29 cellular contexts compared by ENCODE assay signal in genomic region chr18:35074581-35074980, GRCh38. TPM values are rescaled to one million over a fixed set of nuclear protein-coding genes. Genes with fewer than 3 reads are reported as not detected.
DNase-seq lines count a peak whose midpoint lies in the region; ATAC-seq and TF ChIP-seq lines count a peak whose summit lies in the region.
"Had no signal": no experiment of that assay in that cellular context is flagged by ENCODE, and none has a peak within 500 bp of the region (broad histone marks: within the 10 kb centered on the region; RNA-seq: fewer than 3 reads in every experiment).

No MANE protein-coding gene starts in this region.

- H3K23ac ChIP-seq in IMR-90 (ENCODE audit: low read depth, low read length): no peak overlapping the region

- H3K56ac ChIP-seq in IMR-90 (ENCODE audit: extremely low read depth, insufficient read depth, low read length): no peak overlapping the region

- H3K18ac ChIP-seq in IMR-90 (ENCODE audit: low read depth, low read length): no peak overlapping the region

- H2BK120ac ChIP-seq in IMR-90 (ENCODE audit: low read depth, low read length): no peak overlapping the region

- H3K9me1 ChIP-seq in IMR-90 (ENCODE audit: insufficient read depth, low read length): peaks cover 13% of the 10 kb centered on the region; the same call in 1 of the 2 replicates

- TF ChIP-seq POLR2A in IMR-90 (IDR thresholded peaks at IDR 0.05; ENCODE audit: low read depth, low read length) (no peak), spleen (IDR thresholded peaks at IDR 0.05) (no peak)

- H3K36me3 ChIP-seq in IMR-90 (ENCODE audit: control insufficient read depth, insufficient read depth, low read length) (no peaks in the 10 kb centered on the region), brain microvascular endothelial cell (replicated peaks) (no peaks in the 10 kb centered on the region), right atrium auricular region (peaks cover 8% of the 10 kb centered on the region), skeletal muscle tissue (ENCODE audit: control insufficient read depth in 3 of 3, insufficient read depth in 3 of 3, low read length in 3 of 3) (peaks cover 0 to 13% (median 2%) of the 10 kb centered on the region in 3 donors), spleen (peaks cover 0 to 37% (median 7%) of the 10 kb centered on the region in 6 donors)
- H3K36me3 ChIP-seq: colonic mucosa had no signal

- in situ Hi-C loops in IMR-90 (cut with MboI; ENCODE audit: low sequenced_read_pairs): no loop called here
- in situ Hi-C loops in brain microvascular endothelial cell (cut with HindIII; ENCODE audit: low pct_ligation_motif_present, low sequenced_read_pairs): no loop called here

- H4K8ac ChIP-seq in IMR-90 (ENCODE audit: low read depth in 2 of 2, low read length in 2 of 2): no peak overlapping the region

- no CpG with 5 or more reads among the region's 1 CpG for WGBS in IMR-90 (ENCODE audit: extremely low coverage in 2 of 2, insufficient read length in 1 of 2), 2 experiments
- WGBS in spleen, 5 donors: 76 to 93% (median 84%) methylated on average over 1 of the region's 1 CpG

- no peak overlapping the region for H4K5ac ChIP-seq in IMR-90 (ENCODE audit: low read depth, low read length)

- H3K4me3 ChIP-seq in IMR-90 (ENCODE audit: insufficient read depth, low read depth, low read length) (no peak overlapping the region), brain microvascular endothelial cell (ENCODE audit: low read depth, low read length) (no peak overlapping the region), right atrium auricular region (no peak overlapping the region), skeletal muscle tissue (ENCODE audit: low read length in 3 of 3) (peak overlapping the region in 2 of 3 donors; percentile 49 to 52), spleen (no peak overlapping the region)
- H3K4me3 ChIP-seq: BLaER1 treated with 17β-estradiol and CSF1 and Interleukin-3, amounts not matched to agents 10 nM and 100 nM; colonic mucosa; left lung; Peyer's patch; smooth muscle cell; vagina had no signal

- H3K4me2 ChIP-seq in IMR-90 (ENCODE audit: low read depth, low read length): no peak overlapping the region
- H3K4me2 ChIP-seq: BLaER1 treated with 17β-estradiol and CSF1 and Interleukin-3, amounts not matched to agents 10 nM and 100 nM; smooth muscle cell had no signal

- no peaks in the 10 kb centered on the region for H3K9me3 ChIP-seq in IMR-90 (ENCODE audit: control insufficient read depth, insufficient read depth, low read length)
- no peaks in the 10 kb centered on the region for H3K9me3 ChIP-seq in right atrium auricular region
- no peaks in the 10 kb centered on the region for H3K9me3 ChIP-seq in skeletal muscle tissue (ENCODE audit: control insufficient read depth in 3 of 3, low read length in 3 of 3)
- no peaks in the 10 kb centered on the region for H3K9me3 ChIP-seq in spleen
- H3K9me3 ChIP-seq: BLaER1 treated with 17β-estradiol and CSF1 and Interleukin-3, amounts not matched to agents 10 nM and 100 nM; colonic mucosa; left lung; Peyer's patch; vagina had no signal

- BruUV-seq in IMR-90 (replicated peaks; lab: Mats Ljungman, UMichigan): no TSS peak

- H2AFZ ChIP-seq in IMR-90 (replicated peaks; ENCODE audit: low read length, poor library complexity): no peak overlapping the region

- H3K14ac ChIP-seq in IMR-90 (replicated peaks; ENCODE audit: low read depth, low read length): no peak overlapping the region

- DNase-seq in IMR-90: no peak
- no peak for DNase-seq in brain microvascular endothelial cell
- DNase-seq in right atrium auricular region (ENCODE audit: low spot score): no peak
- DNase-seq in spleen: no peak
- DNase-seq: activated CD4-positive, alpha-beta T cell treated with anti-CD3 and anti-CD28 coated beads, Interleukin-2, amount 50 U/mL, for 4 hours; activated naive CD4-positive, alpha-beta T cell treated with Interleukin-2 at 50 U/mL for 16 hours; colonic mucosa; effector memory CD4-positive, alpha-beta T cell; erythroblast; glutamatergic neuron; islet precursor cell; left lung; midbrain; naive B cell; NCI-H1694; NCI-H446; NCI-H774; occipital lobe; Peyer's patch; SIG-M5; stimulated activated CD4-positive, alpha-beta T cell treated with anti-CD3 and anti-CD28 coated beads, Interleukin-1b, Interleukin-23, amount 100 ng/mL, for 48 hours; stimulated activated naive CD8-positive, alpha-beta T cell treated with anti-CD3 and anti-CD28 coated beads, Interleukin-15, Interleukin-2, amounts not matched to agents 100 U/mL and 50 U/mL, for 24 hours had no signal

- no peak overlapping the region; the same call in 1 of the 2 replicates for H3K4ac ChIP-seq in IMR-90 (ENCODE audit: low read depth, low read length)

- H2BK15ac ChIP-seq in IMR-90 (ENCODE audit: low read depth, low read length): no peak overlapping the region

- no peaks in the 10 kb centered on the region for H4K20me1 ChIP-seq in IMR-90 (ENCODE audit: insufficient read depth, low read length)
- H4K20me1 ChIP-seq: BLaER1 treated with 17β-estradiol and CSF1 and Interleukin-3, amounts not matched to agents 10 nM and 100 nM had no signal

- dilution Hi-C loops in IMR-90 (cut with HindIII; ENCODE audit: low sequenced_read_pairs, unreplicated experiment): no loop called here

- peaks cover 5% of the 10 kb centered on the region for H3K4me1 ChIP-seq in IMR-90 (ENCODE audit: control insufficient read depth, insufficient read depth, low read length)
- peaks cover 0 to 66% of the 10 kb centered on the region in 2 donors for H3K4me1 ChIP-seq in right atrium auricular region
- peaks cover 15 to 29% (median 21%) of the 10 kb centered on the region in 3 donors for H3K4me1 ChIP-seq in skeletal muscle tissue (ENCODE audit: control insufficient read depth in 3 of 3, insufficient read depth in 3 of 3, low read length in 3 of 3)
- peaks cover 0 to 58% (median 30%) of the 10 kb centered on the region in 6 donors for H3K4me1 ChIP-seq in spleen
- H3K4me1 ChIP-seq: colonic mucosa, Peyer's patch had no signal

- CTCF ChIA-PET in IMR-90 (lab: Yijun Ruan, JAX): interaction anchor here (1.0 kb wide), 1 partner anchor 45 kb away, joined by 3 read pairs; no protein-coding TSS in a partner anchor

- H2AK9ac ChIP-seq in IMR-90 (replicated peaks; ENCODE audit: low read depth, low read length, poor library complexity): peak overlapping the region; percentile 5

- POLR2A ChIA-PET in IMR-90 (lab: Charles Lee; ENCODE audit: unreplicated experiment): no interaction called here

- TF ChIP-seq CTCF in IMR-90 (conservative IDR thresholded peaks at IDR 0.05; ENCODE audit: low read depth, low read length) (no peak), brain microvascular endothelial cell (IDR thresholded peaks at IDR 0.05; ENCODE audit: low read depth, low read length, missing control alignments) (no peak), right atrium auricular region (IDR thresholded peaks at IDR 0.05) (no peak), spleen (IDR thresholded peaks at IDR 0.05 in 8 of 11, conservative IDR thresholded peaks at IDR 0.05 in 3 of 11) (no peak)

- H2AK5ac ChIP-seq in IMR-90 (ENCODE audit: low read depth, low read length): peak overlapping the region; percentile 43; the same call in 1 of the 2 replicates

- no peak overlapping the region for H3K27ac ChIP-seq in IMR-90 (ENCODE audit: insufficient read depth, low read length)
- H3K27ac ChIP-seq in brain microvascular endothelial cell: peak overlapping the region; percentile 98
- H3K27ac ChIP-seq in right atrium auricular region: peak overlapping the region; percentile 81 to 84
- peak overlapping the region; percentile 68 for H3K27ac ChIP-seq in skeletal muscle tissue (ENCODE audit: low read depth, low read length)
- no peak overlapping the region for H3K27ac ChIP-seq in spleen
- H3K27ac ChIP-seq: BLaER1 treated with 17β-estradiol and CSF1 and Interleukin-3, amounts not matched to agents 10 nM and 100 nM; colonic mucosa; Peyer's patch; vagina had no signal

- no peaks in the 10 kb centered on the region for H3K27me3 ChIP-seq in IMR-90 (ENCODE audit: control insufficient read depth, insufficient read depth, low read length)
- H3K27me3 ChIP-seq in brain microvascular endothelial cell (replicated peaks): no peaks in the 10 kb centered on the region
- H3K27me3 ChIP-seq in right atrium auricular region: no peaks in the 10 kb centered on the region
- no peaks in the 10 kb centered on the region for H3K27me3 ChIP-seq in skeletal muscle tissue (ENCODE audit: control insufficient read depth in 3 of 3, insufficient read depth in 3 of 3, low read length in 3 of 3)
- H3K27me3 ChIP-seq in spleen (replicated peaks in 1 of 7): no peaks in the 10 kb centered on the region
- H3K27me3 ChIP-seq: BLaER1 treated with 17β-estradiol and CSF1 and Interleukin-3, amounts not matched to agents 10 nM and 100 nM; colonic mucosa; left lung; Peyer's patch; vagina had no signal

- no peak overlapping the region for H2BK5ac ChIP-seq in IMR-90 (ENCODE audit: low read depth, low read length, poor library complexity, severe bottlenecking)

- H3K9ac ChIP-seq in IMR-90 (ENCODE audit: low read depth, low read length): no peak overlapping the region
- peak overlapping the region; percentile 18 to 71 (median 54) for H3K9ac ChIP-seq in skeletal muscle tissue (ENCODE audit: low read depth in 1 of 3, low read length in 3 of 3)
- H3K9ac ChIP-seq: BLaER1 treated with 17β-estradiol and CSF1 and Interleukin-3, amounts not matched to agents 10 nM and 100 nM had no signal

- H4K91ac ChIP-seq in IMR-90 (ENCODE audit: insufficient read depth, low read depth, low read length): no peak overlapping the region

- no peak for TF ChIP-seq RAD21 in IMR-90 (IDR thresholded peaks at IDR 0.05; ENCODE audit: low read length)

- H2BK20ac ChIP-seq in IMR-90 (ENCODE audit: low read depth, low read length): no peak overlapping the region; the same call in 1 of the 2 replicates

- intact Hi-C loops in IMR-90 (cut with micrococcal nuclease): no loop called here
- intact Hi-C loops in spleen (cut with DNase I; ENCODE audit: low total_unique reads): no loop called here

- ATAC-seq in IMR-90 (ENCODE audit: low read depth) (no peak), GM18502 (IDR thresholded peaks at IDR 0.05; ENCODE audit: poor library complexity, unreplicated experiment) (no peak), GM18511 (IDR thresholded peaks at IDR 0.05; ENCODE audit: unreplicated experiment) (no peak)
- ATAC-seq: activated CD4-positive, CD25-positive, alpha-beta regulatory T cell treated with anti-CD3 and anti-CD28 coated beads, Interleukin-2, amount 50 U/mL, for 24 hours; left lung; stimulated activated naive CD8-positive, alpha-beta T cell treated with anti-CD3 and anti-CD28 coated beads, Interleukin-15, Interleukin-2, amounts not matched to agents 100 U/mL and 50 U/mL, for 24 hours had no signal

- 0 out of 4 replicates have a peak, but pooled peaks cover 0 to 5% of the 10 kb centered on the region in 2 experiments for H3K79me1 ChIP-seq in IMR-90 (ENCODE audit: low read depth in 1 of 2, low read length in 2 of 2)

TF ChIP-seq in IMR-90, 13 proteins besides CTCF, POLR2A, EP300 and RAD21:
- no peak for TF ChIP-seq CEBPB (IDR thresholded peaks at IDR 0.05; ENCODE audit: low read depth, low read length)

RNA-seq across cellular contexts. Expression of gene MAPRE2, which starts 33.4 kb away (rescaled TPM):
- total RNA-seq in IMR-90 (2012; rRNA removed) (23.8 and 24.2 TPM in 2 replicates), right atrium auricular region (100 to 1,000 TPM; 107 to 133 TPM), skeletal muscle tissue (9.4 TPM), spleen (10 to 100 TPM; 42.6 to 62.9 (median 50.2) TPM)
- polyA plus RNA-seq in IMR-90 (2012; rRNA removed) (18.4 and 19.6 TPM in 2 replicates), spleen (10 to 100 TPM; 18.8 to 21.5 (median 20.6) TPM)
- 8.2 and 8.5 TPM in 2 replicates for polyA plus RNA-seq in IMR-90 (2012; cell fraction: cytosol; rRNA removed)
- polyA plus RNA-seq in IMR-90 (2012; cell fraction: nucleus; rRNA removed; ENCODE audit: low replicate concordance): 4.3 and 13.4 TPM in 2 replicates

Comparison
In these comparisons a context has a peak if more than half of its experiments do, and no peak if none do; other contexts are left out.
1. H3K27ac ChIP-seq: peak in brain microvascular endothelial cell (single experiment), right atrium auricular region (2 of 2) and skeletal muscle tissue (single experiment); none in IMR-90 (single experiment) and spleen (0 of 8).
2. H3K4me3 ChIP-seq: peak in skeletal muscle tissue (2 of 3); none in IMR-90 (single experiment), brain microvascular endothelial cell (single experiment), right atrium auricular region (0 of 2) and spleen (0 of 8).